ENCODE assay signal across 18 cellular contexts in the genomic region with DNA sequence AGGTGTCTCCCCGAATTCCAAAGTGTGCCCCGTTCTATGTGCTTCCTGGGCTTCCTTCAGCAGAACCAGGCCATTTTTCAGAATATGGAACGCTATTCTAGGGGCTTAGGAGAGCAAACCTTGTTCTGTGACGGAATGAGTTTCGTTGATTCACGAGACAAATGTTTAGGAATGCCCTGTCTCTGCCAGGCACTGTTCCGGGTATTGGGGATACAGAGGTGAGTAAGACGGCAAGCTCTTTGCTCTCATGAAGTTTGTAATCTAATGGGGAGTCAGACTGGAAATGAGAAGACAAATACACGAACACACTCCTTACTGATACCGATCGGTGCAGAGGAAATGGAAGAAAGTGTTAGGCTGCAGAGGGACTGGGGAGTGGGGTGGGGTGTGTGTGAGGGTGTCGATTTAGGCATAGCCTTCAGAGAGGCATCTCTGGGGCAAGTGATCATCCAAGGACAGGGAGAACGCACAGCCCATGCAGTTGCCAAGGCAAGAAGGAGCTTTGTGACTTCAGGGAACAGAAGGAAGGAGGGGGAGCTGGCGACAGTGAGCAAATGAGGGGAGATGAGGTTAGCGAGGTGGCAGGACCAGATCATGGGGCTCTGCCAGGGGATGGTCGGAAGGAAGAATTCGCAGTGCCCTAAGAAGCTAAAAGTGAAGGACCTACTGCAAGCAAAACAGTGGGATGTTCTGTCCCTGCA.
DNase-seq lines count a peak whose midpoint lies in the region; ATAC-seq and TF ChIP-seq lines count a peak whose summit lies in the region.
"Had no signal": no experiment of that assay in that cellular context is flagged by ENCODE, and none has a peak within 500 bp of the region (broad histone marks: within the 10 kb centered on the region; RNA-seq: fewer than 3 reads in every experiment).

No MANE protein-coding gene starts in this region.

- no peaks in the 10 kb centered on the region for H3K9me3 Mint-ChIP-seq in CD4-positive, alpha-beta T cell
- H3K9me3 Mint-ChIP-seq: natural killer cell had no signal

- no peak for ATAC-seq in CD4-positive, alpha-beta T cell (ENCODE audit: poor library complexity)
- ATAC-seq in GM18517 (IDR thresholded peaks at IDR 0.05; ENCODE audit: unreplicated experiment) = no peak
- no peak for ATAC-seq in GM21367 (IDR thresholded peaks at IDR 0.05; ENCODE audit: unreplicated experiment)
- ATAC-seq: heart right ventricle, natural killer cell had no signal

- no peak overlapping the region for H2BK120ac ChIP-seq in neuronal stem cell (ENCODE audit: low read depth, low read length)

- H3K9ac ChIP-seq in Karpas-422 (ENCODE audit: low read length) (no peak overlapping the region), neuronal stem cell (ENCODE audit: low read depth, low read length, poor library complexity) (no peak overlapping the region)

- no peaks in the 10 kb centered on the region for H3K27me3 Mint-ChIP-seq in CD4-positive, alpha-beta T cell

- peak overlapping the region; percentile 17 for H3K23ac ChIP-seq in neuronal stem cell (ENCODE audit: low read depth, low read length, poor library complexity)

- H3K4me1 ChIP-seq in Karpas-422 (ENCODE audit: low read length) (peaks cover 100% of the 10 kb centered on the region), neuronal stem cell (ENCODE audit: control insufficient read depth in 2 of 2, insufficient read depth in 1 of 2, low read depth in 1 of 2, low read length in 2 of 2) (peaks cover 38 to 46% of the 10 kb centered on the region in 2 donors)

- H3K27me3 ChIP-seq in CD4-positive, alpha-beta T cell (ENCODE audit: control insufficient read depth, insufficient read depth, low read length) = no peaks in the 10 kb centered on the region
- H3K27me3 ChIP-seq in Karpas-422 (ENCODE audit: low read length) (no peaks in the 10 kb centered on the region), neuronal stem cell (ENCODE audit: control insufficient read depth in 3 of 3, insufficient read depth in 3 of 3, low read depth in 1 of 3, low read length in 3 of 3) (no peaks in the 10 kb centered on the region)
- H3K27me3 ChIP-seq: heart right ventricle had no signal

- no peak overlapping the region for H4K91ac ChIP-seq in neuronal stem cell (ENCODE audit: low read depth, low read length, poor library complexity)

- DNase-seq in CD4-positive, alpha-beta T cell = no peak
- DNase-seq in Karpas-422 (no peak), astrocyte of the spinal cord (ENCODE audit: low read depth, low spot score) (peak; percentile 40), neuronal stem cell (ENCODE audit: low spot score) (no peak), GM10266 (ENCODE audit: extremely low spot score) (no peak)
- DNase-seq: activated naive CD4-positive, alpha-beta T cell treated with anti-CD3 and anti-CD28 coated beads, Interleukin-2, amount 50 U/mL, for 16 hours; central memory CD4-positive, alpha-beta T cell; effector CD4-positive, alpha-beta T cell; heart right ventricle; MM.1S; natural killer cell; NCI-H1694 treated with DMSO at 0.1 percent for 48 hours; NCI-H446 treated with DMSO at 0.1 percent for 48 hours; SIG-M5; stimulated activated CD4-positive, alpha-beta T cell treated with anti-CD3 and anti-CD28 coated beads, Interleukin-15, amount 100 ng/mL, for 24 hours had no signal

- peak overlapping the region; percentile 60 for H3K18ac ChIP-seq in neuronal stem cell (ENCODE audit: low read length)

- H2AFZ ChIP-seq in Karpas-422 (ENCODE audit: low read length) (no peak overlapping the region), neuronal stem cell (ENCODE audit: low read length) (no peak overlapping the region)

- WGBS in neuronal stem cell (ENCODE audit: extremely low coverage in 2 of 2, insufficient read length in 2 of 2, insufficient replicate concordance in 1 of 2), 2 donors = no CpG with 5 or more reads among the region's 17 CpGs

- H3K9me2 ChIP-seq in Karpas-422 (replicated peaks; ENCODE audit: insufficient read depth, low read length) = no peaks in the 10 kb centered on the region

- 0 out of 2 replicates have a peak, but pooled peaks cover 3% of the 10 kb centered on the region for H3K36me3 ChIP-seq in Karpas-422 (ENCODE audit: insufficient read depth, low read length)
- peaks cover 3 to 5% of the 10 kb centered on the region in 2 donors for H3K36me3 ChIP-seq in neuronal stem cell (replicated peaks in 1 of 2; ENCODE audit: control insufficient read depth in 2 of 2, insufficient read depth in 2 of 2, low read length in 2 of 2)
- H3K36me3 ChIP-seq: heart right ventricle had no signal

- H3K27ac ChIP-seq in CD4-positive, alpha-beta T cell (ENCODE audit: low read depth, low read length) = no peak overlapping the region
- H3K27ac ChIP-seq in Karpas-422 (ENCODE audit: low read length) = peak overlapping the region; percentile 93; the same call in 1 of the 2 replicates
- H3K27ac ChIP-seq in neuronal stem cell (replicated peaks; ENCODE audit: low read length) = no peak overlapping the region

- no peak overlapping the region for H3K4me3 ChIP-seq in Karpas-422 (ENCODE audit: low read length)
- no peak overlapping the region for H3K4me3 ChIP-seq in astrocyte of the spinal cord (ENCODE audit: low read depth, low read length)
- H3K4me3 ChIP-seq in neuronal stem cell (ENCODE audit: low read length in 2 of 2) = no peak overlapping the region
- H3K4me3 ChIP-seq: heart right ventricle, lung had no signal

- no peak overlapping the region for H3K4me3 Mint-ChIP-seq in CD4-positive, alpha-beta T cell
- H3K4me3 Mint-ChIP-seq: natural killer cell had no signal

- no peak overlapping the region for H3K14ac ChIP-seq in neuronal stem cell (ENCODE audit: low read length)

- in situ Hi-C loops in astrocyte of the spinal cord (cut with HindIII; ENCODE audit: low sequenced_read_pairs) = no loop called here

- no peak overlapping the region for H4K8ac ChIP-seq in neuronal stem cell (ENCODE audit: low read depth, low read length)

- H4K20me1 ChIP-seq in Karpas-422 (ENCODE audit: insufficient read depth, low read depth, low read length) = no peaks in the 10 kb centered on the region

- peaks cover 7% of the 10 kb centered on the region for H3K79me1 ChIP-seq in neuronal stem cell (ENCODE audit: low read depth, low read length)

- TF ChIP-seq CTCF in CD4-positive, alpha-beta T cell (IDR thresholded peaks at IDR 0.05) = no peak
- TF ChIP-seq CTCF in astrocyte of the spinal cord (IDR thresholded peaks at IDR 0.05; ENCODE audit: low read depth, low read length) (no peak), GM10266 (IDR thresholded peaks at IDR 0.05; ENCODE audit: control insufficient read depth, insufficient read depth, low read depth, missing control alignments) (no peak)

- no peaks in the 10 kb centered on the region for H3K9me3 ChIP-seq in CD4-positive, alpha-beta T cell (ENCODE audit: control insufficient read depth, low read length)
- H3K9me3 ChIP-seq in Karpas-422 (ENCODE audit: low read length) (no peaks in the 10 kb centered on the region), neuronal stem cell (replicated peaks in 1 of 2; ENCODE audit: control insufficient read depth in 2 of 2, insufficient read depth in 1 of 2, low read depth in 1 of 2, low read length in 2 of 2) (no peaks in the 10 kb centered on the region)
- H3K9me3 ChIP-seq: heart right ventricle had no signal

- POLR2A ChIA-PET in CD4-positive, alpha-beta T cell (lab: Charles Lee) = no interaction called here

- H2AK5ac ChIP-seq in neuronal stem cell (ENCODE audit: low read depth, low read length) = no peak overlapping the region

- H3K4me2 ChIP-seq in Karpas-422 (ENCODE audit: low read depth, low read length, poor library complexity, severe bottlenecking) (no peak overlapping the region), neuronal stem cell (ENCODE audit: insufficient read depth, low read length, poor library complexity, severe bottlenecking) (no peak overlapping the region)

- peak overlapping the region; percentile 43 for H3K27ac Mint-ChIP-seq in CD4-positive, alpha-beta T cell
- H3K27ac Mint-ChIP-seq: natural killer cell had no signal

- peaks cover 96% of the 10 kb centered on the region for H3K79me2 ChIP-seq in Karpas-422 (ENCODE audit: low read length)

- intact Hi-C loops in CD4-positive, alpha-beta T cell (cut with DNase I, micrococcal nuclease) = loop anchor here in 1 of 2 experiments (10.0 kb wide), 2 partner anchors 49 to 161 kb away; no protein-coding TSS in a partner anchor

- no peak overlapping the region for H2BK15ac ChIP-seq in neuronal stem cell (ENCODE audit: low read length)

- CTCF ChIA-PET in CD4-positive, alpha-beta T cell (lab: Charles Lee) = no interaction called here

- H3K36me3 Mint-ChIP-seq in CD4-positive, alpha-beta T cell (ENCODE audit: low read depth) = peaks cover 6% of the 10 kb centered on the region
- H3K36me3 Mint-ChIP-seq: natural killer cell had no signal

- H2BK12ac ChIP-seq in neuronal stem cell (ENCODE audit: low read length) = no peak overlapping the region

- no peak overlapping the region for H2BK5ac ChIP-seq in neuronal stem cell (ENCODE audit: low read length)

- H3K4me1 Mint-ChIP-seq in CD4-positive, alpha-beta T cell (ENCODE audit: low read depth) = peaks cover 75% of the 10 kb centered on the region

- no peak overlapping the region for H3K4ac ChIP-seq in neuronal stem cell (ENCODE audit: low read length)
